Comparison of ENCODE assay signal across 12 cellular contexts in genomic region chr1:10785855-10786638, GRCh38. TPM values are rescaled to one million over a fixed set of nuclear protein-coding genes. Genes with fewer than 3 reads are reported as not detected.
A peak's percentile ranks its signal among the peaks of the same experiment; 100 is the strongest.
DNase-seq lines count a peak whose midpoint lies in the region; ATAC-seq, FAIRE-seq and TF ChIP-seq lines count a peak whose summit lies in the region.
"Had no signal": no experiment of that assay in that cellular context is flagged by ENCODE, and none has a peak within 500 bp of the region (broad histone marks: within the 10 kb centered on the region; RNA-seq: fewer than 3 reads in every experiment).

No MANE protein-coding gene starts in this region.

- peaks cover 15% of the 10 kb centered on the region for H3K4me1 Mint-ChIP-seq in type B pancreatic cell (ENCODE audit: unreplicated experiment)
- H3K4me1 Mint-ChIP-seq in mesothelial cell of epicardium = peaks cover 2% of the 10 kb centered on the region
- H3K4me1 Mint-ChIP-seq: CD8-positive, alpha-beta memory T cell had no signal

- H3K4me1 ChIP-seq in K562 (replicated peaks in 1 of 2; ENCODE audit: control insufficient read depth in 2 of 2, insufficient read depth in 2 of 2, low read length in 2 of 2) = peaks cover 0 to 6% of the 10 kb centered on the region in 2 experiments; a peak in 2 of 5 replicates
- H3K4me1 ChIP-seq in cardiac muscle cell (ENCODE audit: low read depth) = peaks cover 68% of the 10 kb centered on the region
- H3K4me1 ChIP-seq in HepG2 (ENCODE audit: insufficient read depth, low read length) = no peaks in the 10 kb centered on the region
- peaks cover 51 to 92% (median 79%) of the 10 kb centered on the region in 3 donors for H3K4me1 ChIP-seq in skeletal muscle tissue (ENCODE audit: control insufficient read depth in 3 of 3, insufficient read depth in 3 of 3, low read length in 3 of 3)
- H3K4me1 ChIP-seq: BLaER1 had no signal

- H3K79me2 ChIP-seq in K562 (ENCODE audit: control insufficient read depth, insufficient read depth, low read length) (no peaks in the 10 kb centered on the region), HepG2 (ENCODE audit: insufficient read depth, low read length) (no peaks in the 10 kb centered on the region)

- H3K27me3 ChIP-seq in K562 (ENCODE audit: control insufficient read depth in 2 of 2, insufficient read depth in 2 of 2, low read length in 2 of 2) (peaks cover 76 to 81% of the 10 kb centered on the region in 2 experiments), cardiac muscle cell (no peaks in the 10 kb centered on the region), HepG2 (ENCODE audit: control insufficient read depth in 1 of 2, insufficient read depth in 2 of 2, low read length in 2 of 2) (peaks cover 6 to 59% of the 10 kb centered on the region in 2 experiments; a peak in 4 of 5 replicates), skeletal muscle tissue (ENCODE audit: control insufficient read depth in 3 of 3, insufficient read depth in 3 of 3, low read length in 3 of 3) (peaks cover 0 to 5% (median 0%) of the 10 kb centered on the region in 3 donors)

- H2AFZ ChIP-seq in K562 (ENCODE audit: low read depth, low read length) (no peak overlapping the region), HepG2 (ENCODE audit: low read length) (no peak overlapping the region)

- FAIRE-seq in K562 (lab: Jason Lieb, UNC) (no peak), HepG2 (lab: Jason Lieb, UNC) (no peak)

- H3K9me3 ChIP-seq in K562 (replicated peaks; ENCODE audit: control insufficient read depth, insufficient read depth, low read depth, low read length) = no peaks in the 10 kb centered on the region; the same call in 1 of the 2 replicates
- H3K9me3 ChIP-seq in cardiac muscle cell (ENCODE audit: low read depth) = no peaks in the 10 kb centered on the region
- no peaks in the 10 kb centered on the region for H3K9me3 ChIP-seq in HepG2 (ENCODE audit: low read length)
- H3K9me3 ChIP-seq in skeletal muscle tissue (ENCODE audit: control insufficient read depth in 3 of 3, low read length in 3 of 3) = no peaks in the 10 kb centered on the region
- H3K9me3 ChIP-seq: BLaER1 had no signal

- CTCF ChIA-PET in K562 (lab: Yijun Ruan, JAX; ENCODE audit: low intra/inter-chr PET ratio) (no interaction called here), HepG2 (lab: Yijun Ruan, JAX; ENCODE audit: low intra/inter-chr PET ratio, low total read pairs) (no interaction called here)

- peaks cover 3% of the 10 kb centered on the region for H3K36me3 Mint-ChIP-seq in type B pancreatic cell
- no peaks in the 10 kb centered on the region for H3K36me3 Mint-ChIP-seq in mesothelial cell of epicardium
- H3K36me3 Mint-ChIP-seq: CD8-positive, alpha-beta memory T cell had no signal

- no peak overlapping the region for H3K4me3 ChIP-seq in K562
- no peak overlapping the region for H3K4me3 ChIP-seq in cardiac muscle cell
- H3K4me3 ChIP-seq in HepG2 (replicated peaks in 1 of 3; ENCODE audit: insufficient read depth in 1 of 3, low read depth in 2 of 3, low read length in 3 of 3) = no peak overlapping the region
- H3K4me3 ChIP-seq in skeletal muscle tissue (ENCODE audit: low read length in 3 of 3) = no peak overlapping the region
- H3K4me3 ChIP-seq: BLaER1 had no signal

- H3K4me3 Mint-ChIP-seq in type B pancreatic cell (no peak overlapping the region), mesothelial cell of epicardium (no peak overlapping the region)
- H3K4me3 Mint-ChIP-seq: CD8-positive, alpha-beta memory T cell had no signal

- POLR2A ChIA-PET in K562 (lab: Yijun Ruan, JAX) (interaction anchor here (0.5 to 1.5 kb wide), 7 partner anchors 10 to 89 kb away, joined by 3 to 7 read pairs (median 4); no protein-coding TSS in a partner anchor), HepG2 (lab: Yijun Ruan, JAX) (no interaction called here)

- H4K20me1 ChIP-seq in K562 (replicated peaks; ENCODE audit: control insufficient read depth, insufficient read depth, low read length) = peaks cover 24% of the 10 kb centered on the region
- no peaks in the 10 kb centered on the region for H4K20me1 ChIP-seq in HepG2 (ENCODE audit: insufficient read depth, low read length)

- TF ChIP-seq EP300 in K562 (IDR thresholded peaks at IDR 0.05; ENCODE audit: low read length) (no peak), HepG2 (IDR thresholded peaks at IDR 0.05; ENCODE audit: low read depth in 2 of 2, low read length in 2 of 2) (no peak), HepG2 (CRISPR knock-in tag; IDR thresholded peaks at IDR 0.05; ENCODE audit: borderline replicate concordance) (no peak)

- no peaks in the 10 kb centered on the region for H3K9me3 Mint-ChIP-seq in type B pancreatic cell
- H3K9me3 Mint-ChIP-seq in mesothelial cell of epicardium = no peaks in the 10 kb centered on the region
- H3K9me3 Mint-ChIP-seq: CD8-positive, alpha-beta memory T cell had no signal

- H3K4me2 ChIP-seq in K562 (ENCODE audit: insufficient read depth, low read length) = no peak overlapping the region
- no peak overlapping the region for H3K4me2 ChIP-seq in HepG2 (ENCODE audit: low read depth, low read length)
- H3K4me2 ChIP-seq: BLaER1 had no signal

- no peak overlapping the region for H3K27ac ChIP-seq in K562 (ENCODE audit: extremely low read depth, low read depth, low read length)
- H3K27ac ChIP-seq in cardiac muscle cell = peak overlapping the region; percentile 6
- H3K27ac ChIP-seq in HepG2 (ENCODE audit: extremely low read length, insufficient read depth, low read length) = no peak overlapping the region
- H3K27ac ChIP-seq in skeletal muscle tissue (ENCODE audit: low read depth, low read length) = no peak overlapping the region
- H3K27ac ChIP-seq: BLaER1 had no signal

- intact Hi-C loops in K562 (cut with micrococcal nuclease) = no loop called here
- intact Hi-C loops in HepG2 (cut with micrococcal nuclease; ENCODE audit: unreplicated experiment) = no loop called here

- whole genome bisulfite sequencing in K562 (ENCODE audit: insufficient coverage, low coverage, missing lambda C conversion rate) = 6% methylated on average over 24 of the region's 24 CpGs
- 65% methylated on average over 23 of the region's 24 CpGs for WGBS in HepG2 (ENCODE audit: low lambda C conversion rate)

- TF ChIP-seq CTCF in K562 (IDR thresholded peaks at IDR 0.05 in 2 of 3, conservative IDR thresholded peaks at IDR 0.05 in 1 of 3; ENCODE audit: insufficient read depth in 2 of 3, low read depth in 1 of 3, low read length in 3 of 3) (no peak), cardiac muscle cell (IDR thresholded peaks at IDR 0.05; ENCODE audit: low read depth, low read length) (no peak), HepG2 (CRISPR knock-in tag; IDR thresholded peaks at IDR 0.05) (no peak), type B pancreatic cell (conservative IDR thresholded peaks at IDR 0.05) (no peak), mesothelial cell of epicardium (IDR thresholded peaks at IDR 0.05; ENCODE audit: unreplicated experiment) (no peak)

- BruUV-seq in K562 (replicated peaks; lab: Mats Ljungman, UMichigan) (no TSS peak), HepG2 (replicated peaks; lab: Mats Ljungman, UMichigan) (no TSS peak)

- H3K9ac ChIP-seq in K562 (ENCODE audit: insufficient read depth in 1 of 2, low read depth in 2 of 2, low read length in 2 of 2) = 0 out of 4 replicates have a peak overlapping the region, but pooled peaks of 1 of the 2 experiments have one; percentile 41
- no peak overlapping the region for H3K9ac ChIP-seq in HepG2 (ENCODE audit: insufficient read depth, low read depth, low read length)
- peak overlapping the region in 2 of 3 donors; percentile 6 to 8 for H3K9ac ChIP-seq in skeletal muscle tissue (ENCODE audit: low read depth in 1 of 3, low read length in 3 of 3)
- H3K9ac ChIP-seq: BLaER1 had no signal

- H3K36me3 ChIP-seq in K562 (ENCODE audit: control insufficient read depth, insufficient read depth, low read length) = no peaks in the 10 kb centered on the region
- H3K36me3 ChIP-seq in cardiac muscle cell = no peaks in the 10 kb centered on the region
- no peaks in the 10 kb centered on the region for H3K36me3 ChIP-seq in HepG2 (replicated peaks in 1 of 2; ENCODE audit: control insufficient read depth in 1 of 2, insufficient read depth in 2 of 2, low read length in 2 of 2)
- no peaks in the 10 kb centered on the region for H3K36me3 ChIP-seq in skeletal muscle tissue (ENCODE audit: control insufficient read depth in 3 of 3, insufficient read depth in 3 of 3, low read length in 3 of 3)
- H3K36me3 ChIP-seq: BLaER1 had no signal

- TF ChIP-seq RAD21 in K562 (CRISPR knock-in tag; conservative IDR thresholded peaks at IDR 0.05 in 1 of 2, IDR thresholded peaks at IDR 0.05 in 1 of 2) (no peak), HepG2 (CRISPR knock-in tag; IDR thresholded peaks at IDR 0.05) (no peak)

- TF ChIP-seq POLR2A in K562 (conservative IDR thresholded peaks at IDR 0.05) = no peak
- no peak for TF ChIP-seq POLR2A in HepG2 (IDR thresholded peaks at IDR 0.05; ENCODE audit: insufficient read depth in 1 of 2, low read depth in 2 of 2, low read length in 2 of 2)

- DNase-seq in K562 (ENCODE audit: extremely low read depth in 1 of 4, low spot score in 3 of 4) = no peak
- peak in 1 of 2 donors; percentile 35 for DNase-seq in cardiac muscle cell (ENCODE audit: low read depth in 1 of 2, low spot score in 1 of 2)
- no peak for DNase-seq in HepG2 (ENCODE audit: low spot score)
- no peak for DNase-seq in type B pancreatic cell (ENCODE audit: extremely low spot score, unreplicated experiment)
- DNase-seq in mesothelial cell of epicardium (ENCODE audit: low spot score in 2 of 2, unreplicated experiment in 2 of 2) = no peak
- DNase-seq: CD8-positive, alpha-beta memory T cell; Kasumi-1; NCI-H187 treated with DMSO at 0.1 percent for 48 hours; NCI-H446 had no signal

- in situ Hi-C loops in K562 (cut with MboI) (no loop called here), HepG2 (cut with HindIII; ENCODE audit: extremely low pct_ligation_motif_present, low pct_unique_long_range_greater_than_20kb) (loop anchor here (5.0 kb wide), 1 partner anchor 274 kb away; no protein-coding TSS in a partner anchor)

- ATAC-seq in K562 (no peak), HepG2 (no peak), HG03045 (IDR thresholded peaks at IDR 0.05; ENCODE audit: unreplicated experiment) (no peak)

- H3K9me1 ChIP-seq in K562 (ENCODE audit: control insufficient read depth, insufficient read depth, low read length) = no peaks in the 10 kb centered on the region

- no peak overlapping the region for H3K27ac Mint-ChIP-seq in type B pancreatic cell
- H3K27ac Mint-ChIP-seq in mesothelial cell of epicardium = no peak overlapping the region

- H3K27me3 Mint-ChIP-seq in type B pancreatic cell = peaks cover 36% of the 10 kb centered on the region
- H3K27me3 Mint-ChIP-seq in mesothelial cell of epicardium (ENCODE audit: low read depth) = peaks cover 37% of the 10 kb centered on the region

RNA-seq across cellular contexts. Expression of gene CASZ1, which starts 10.4 kb away (rescaled TPM):
- 1.3 and 4.2 TPM in 2 replicates for total RNA-seq in K562 (2011; cell fraction: chromatin; rRNA removed; ENCODE audit: low replicate concordance)
- 2.4 and 2.7 TPM in 2 replicates for total RNA-seq in K562 (2011; cell fraction: nucleolus; rRNA removed)
- 2.3 and 3.1 TPM in 2 replicates for total RNA-seq in K562 (2011; cell fraction: nucleoplasm; rRNA removed)
- 1.1 and 2.2 TPM in 2 replicates for total RNA-seq in K562 (2014; rRNA removed)
- total RNA-seq in K562 (2014; rRNA removed; fragmentation: Illumina TruSeq; extraction: Trizol) = 0.19 and 0.22 TPM in 2 replicates
- total RNA-seq in K562 (2015; rRNA removed; fragmentation: Illumina TruSeq; extraction: Trizol) = 0.64 and 0.87 TPM in 2 replicates
- 2.4 and 2.8 TPM in 2 replicates for total RNA-seq in K562 (2021)
- polyA plus RNA-seq in K562 (2011; rRNA removed) = 0.52 and 1.5 TPM in 2 replicates
- polyA plus RNA-seq in K562 (2011; cell fraction: cytosol; rRNA removed) = 1.1 and 1.2 TPM in 2 replicates
- 2.4 and 3.4 TPM in 2 replicates for polyA plus RNA-seq in K562 (2011; cell fraction: nucleus; rRNA removed)
- polyA plus RNA-seq in K562 (2012) = 0.77 and 2.0 TPM in 2 replicates
- polyA plus RNA-seq in K562 (2014; fragmentation: Illumina TruSeq; extraction: Trizol) = 0.65 and 1.00 TPM in 2 replicates
- under 1 TPM in 1 of 2 experiments, not detected in 1; 0.01 TPM for polyA plus RNA-seq in K562 (2014; fragmentation: Nextera tagmentation; extraction: Ambion mirVana)
- polyA plus RNA-seq in K562 (2014; rRNA removed) = 3.1 and 4.0 TPM in 2 replicates
- 0.53 and 0.69 TPM in 2 replicates for polyA minus RNA-seq in K562 (2011; rRNA and poly(A)+ RNA removed)
- 0.38 and 1.0 TPM in 2 replicates for polyA minus RNA-seq in K562 (2011; cell fraction: cytosol; rRNA and poly(A)+ RNA removed)
- 1.9 and 2.1 TPM in 2 replicates for polyA minus RNA-seq in K562 (2011; cell fraction: nucleus; rRNA and poly(A)+ RNA removed)
- 41.9 and 87.3 TPM in 2 replicates for total RNA-seq in cardiac muscle cell
- polyA plus RNA-seq in cardiac muscle cell = 53.5 and 68.2 TPM in 2 replicates
- total RNA-seq in HepG2 (2016; rRNA removed; fragmentation: Illumina TruSeq; extraction: Trizol) = 2.3 and 3.7 TPM in 2 replicates
- 1.5 and 1.9 TPM in 2 replicates for total RNA-seq in HepG2 (2016; cell fraction: cytosol; rRNA removed; fragmentation: Illumina TruSeq; extraction: Trizol; ENCODE audit: low read depth)
- total RNA-seq in HepG2 (2016; cell fraction: insoluble cytoplasmic fraction; rRNA removed; fragmentation: Illumina TruSeq; extraction: Trizol) = 2.8 and 3.2 TPM in 2 replicates
- total RNA-seq in HepG2 (2016; cell fraction: membrane; rRNA removed; fragmentation: Illumina TruSeq; extraction: Trizol) = 3.6 and 4.4 TPM in 2 replicates
- 3.2 TPM in 2 replicates for total RNA-seq in HepG2 (2016; cell fraction: nucleus; rRNA removed; fragmentation: Illumina TruSeq; extraction: Trizol)
- polyA plus RNA-seq in HepG2 (2011; rRNA removed) = 1.9 and 2.2 TPM in 2 replicates
- polyA plus RNA-seq in HepG2 (2011; cell fraction: cytosol; rRNA removed) = 2.0 and 2.2 TPM in 2 replicates
- polyA plus RNA-seq in HepG2 (2011; cell fraction: nucleus; rRNA removed) = 5.8 and 8.1 TPM in 2 replicates
- 1.0 and 1.4 TPM in 2 replicates for polyA plus RNA-seq in HepG2 (2012)
- polyA plus RNA-seq in HepG2 (2016; cell fraction: cytosol; fragmentation: Illumina TruSeq; extraction: Trizol; ENCODE audit: low read depth) = 1.6 and 2.1 TPM in 2 replicates
- 3.0 and 3.9 TPM in 2 replicates for polyA plus RNA-seq in HepG2 (2016; cell fraction: insoluble cytoplasmic fraction; fragmentation: Illumina TruSeq; extraction: Trizol; ENCODE audit: low read depth)
- 3.7 and 5.0 TPM in 2 replicates for polyA plus RNA-seq in HepG2 (2016; cell fraction: membrane; fragmentation: Illumina TruSeq; extraction: Trizol; ENCODE audit: low read depth)
- 4.0 and 4.7 TPM in 2 replicates for polyA plus RNA-seq in HepG2 (2016; cell fraction: nucleus; fragmentation: Illumina TruSeq; extraction: Trizol; ENCODE audit: insufficient read depth, low read depth)
- polyA minus RNA-seq in HepG2 (2011; rRNA and poly(A)+ RNA removed; ENCODE audit: low replicate concordance) = 2.5 and 2.9 TPM in 2 replicates
- polyA minus RNA-seq in HepG2 (2011; cell fraction: cytosol; rRNA and poly(A)+ RNA removed) = 1.7 and 2.1 TPM in 2 replicates
- 2.7 and 3.0 TPM in 2 replicates for polyA minus RNA-seq in HepG2 (2011; cell fraction: nucleus; rRNA and poly(A)+ RNA removed)
- 26.1 TPM for total RNA-seq in skeletal muscle tissue
- 15.7 and 37.5 TPM in 2 replicates for total RNA-seq in type B pancreatic cell (ENCODE audit: low replicate concordance)
- total RNA-seq in mesothelial cell of epicardium = 8.9 to 11.2 TPM (median 10.1 TPM) in 3 replicates

Comparison
In these comparisons a context has a peak if more than half of its experiments do, and no peak if none do; other contexts are left out.
1. Of the 241 proteins assayed by ChIP-seq in both HepG2 and K562: peak only in HepG2: none; only in K562: ESRRA, TFAP4 and USF2; in both: none; in neither: 238.